ENCODE assay signal across 28 cellular contexts in genomic region chr11:68362801-68363379, GRCh38.
"Had no signal": no experiment of that assay in that cellular context is flagged by ENCODE, and none has a peak within 500 bp of the region (broad histone marks: within the 10 kb centered on the region; RNA-seq: fewer than 3 reads in every experiment).

No MANE protein-coding gene starts in this region.

- H3K4me1 ChIP-seq: foreskin keratinocyte, left lung, psoas muscle, upper lobe of right lung had no signal

- H3K79me2 ChIP-seq: hepatocyte had no signal

- H3K9me3 ChIP-seq: body of pancreas, left lung, ovary, psoas muscle, upper lobe of right lung had no signal

- H3K4me2 ChIP-seq: hepatocyte had no signal

- H3K4me3 Mint-ChIP-seq: activated CD4-positive, alpha-beta T cell treated with anti-CD3 and anti-CD28 coated beads, Interleukin-2, amount 10 ng/mL, durations not matched to agents 7 days and 5 days; activated naive CD4-positive, alpha-beta T cell treated with anti-CD3 and anti-CD28 coated beads, Interleukin-2, amount 50 U/mL, for 24 hours; dendritic cell treated with granulocyte-macrophage colony-stimulating factor and Interleukin-4, amounts not matched to agents 40 ng/mL and 50 ng/mL, for 4 days; immature natural killer cell; naive thymus-derived CD8-positive, alpha-beta T cell; stimulated activated naive B cell treated with anti-CD40 and anti-IgM and Interleukin-4, amounts not matched to agents 10 μg/mL and 1 μg/mL and 100 μg/mL, for 72 hours; T-cell had no signal

- H3K27ac ChIP-seq: body of pancreas, foreskin keratinocyte, hepatocyte, left lung, ovary, psoas muscle, upper lobe of right lung, WERI-Rb-1 had no signal

- H3K36me3 ChIP-seq: ovary had no signal

- DNase-seq: activated CD4-positive, alpha-beta T cell treated with anti-CD3 and anti-CD28 coated beads, Interleukin-2, amount 10 ng/mL, durations not matched to agents 7 days and 5 days; activated CD4-positive, CD25-positive, alpha-beta regulatory T cell treated with anti-CD3 and anti-CD28 coated beads, Interleukin-2, amount 50 U/mL, for 72 hours; activated gamma-delta T cell treated with Interleukin-2 at 50 U/mL for 16 hours; activated T-cell treated with anti-CD3 and anti-CD28 coated beads, Interleukin-2, amount 50 U/mL, for 1 hour; anterior cingulate cortex; body of pancreas; effector CD4-positive, alpha-beta T cell; erythroblast; foreskin keratinocyte; immature natural killer cell; kidney glomerular epithelial cell; left lung; naive thymus-derived CD8-positive, alpha-beta T cell; ovary; psoas muscle; stimulated activated CD4-positive, alpha-beta T cell treated with anti-CD3 and anti-CD28 coated beads, Interleukin-2, amount 100 ng/mL, for 48 hours; stimulated activated CD8-positive, alpha-beta memory T cell treated with anti-CD3 and anti-CD28 coated beads, Interleukin-4, amount 100 ng/mL, for 48 hours; stimulated activated naive B cell treated with anti-CD40 and anti-IgM and Interleukin-4, amounts not matched to agents 10 μg/mL and 1 μg/mL and 100 μg/mL, for 72 hours; T-cell; upper lobe of right lung; WERI-Rb-1 had no signal

- H3K27ac Mint-ChIP-seq: activated CD4-positive, alpha-beta T cell treated with anti-CD3 and anti-CD28 coated beads, Interleukin-2, amount 10 ng/mL, durations not matched to agents 7 days and 5 days; activated naive CD4-positive, alpha-beta T cell treated with anti-CD3 and anti-CD28 coated beads, Interleukin-2, amount 50 U/mL, for 24 hours; dendritic cell treated with granulocyte-macrophage colony-stimulating factor and Interleukin-4, amounts not matched to agents 40 ng/mL and 50 ng/mL, for 4 days; immature natural killer cell; stimulated activated naive B cell treated with anti-CD40 and anti-IgM and Interleukin-4, amounts not matched to agents 10 μg/mL and 1 μg/mL and 100 μg/mL, for 72 hours; T-cell had no signal

- H3K36me3 Mint-ChIP-seq: activated naive CD4-positive, alpha-beta T cell treated with anti-CD3 and anti-CD28 coated beads, Interleukin-2, amount 50 U/mL, for 24 hours; immature natural killer cell had no signal

- ATAC-seq: body of pancreas; foreskin keratinocyte; left lung; naive thymus-derived CD8-positive, alpha-beta T cell; psoas muscle; sciatic nerve; stimulated activated naive B cell treated with anti-CD40 and anti-IgM and Interleukin-4, amounts not matched to agents 10 μg/mL and 1 μg/mL and 100 μg/mL, for 72 hours; T-cell; upper lobe of right lung had no signal

- H3K9me3 Mint-ChIP-seq: activated naive CD4-positive, alpha-beta T cell treated with anti-CD3 and anti-CD28 coated beads, Interleukin-2, amount 50 U/mL, for 24 hours; dendritic cell treated with granulocyte-macrophage colony-stimulating factor and Interleukin-4, amounts not matched to agents 40 ng/mL and 50 ng/mL, for 4 days; immature natural killer cell; naive thymus-derived CD8-positive, alpha-beta T cell; T-cell had no signal

- H3K27me3 Mint-ChIP-seq: activated CD4-positive, alpha-beta T cell treated with anti-CD3 and anti-CD28 coated beads, Interleukin-2, amount 10 ng/mL, durations not matched to agents 7 days and 5 days; activated naive CD4-positive, alpha-beta T cell treated with anti-CD3 and anti-CD28 coated beads, Interleukin-2, amount 50 U/mL, for 24 hours; naive thymus-derived CD8-positive, alpha-beta T cell; stimulated activated naive B cell treated with anti-CD40 and anti-IgM and Interleukin-4, amounts not matched to agents 10 μg/mL and 1 μg/mL and 100 μg/mL, for 72 hours; T-cell had no signal

- H3K27me3 ChIP-seq: body of pancreas, foreskin keratinocyte, hepatocyte, left lung, ovary, upper lobe of right lung had no signal

- H3K4me3 ChIP-seq: body of pancreas, hepatocyte, left lung, lung, ovary, psoas muscle, upper lobe of right lung had no signal

- H2AFZ ChIP-seq: hepatocyte had no signal

- FAIRE-seq: endometrium, TTC549 had no signal

- H3K4me1 Mint-ChIP-seq: activated naive CD4-positive, alpha-beta T cell treated with anti-CD3 and anti-CD28 coated beads, Interleukin-2, amount 50 U/mL, for 24 hours; immature natural killer cell; T-cell had no signal
